In the genomic region with DNA sequence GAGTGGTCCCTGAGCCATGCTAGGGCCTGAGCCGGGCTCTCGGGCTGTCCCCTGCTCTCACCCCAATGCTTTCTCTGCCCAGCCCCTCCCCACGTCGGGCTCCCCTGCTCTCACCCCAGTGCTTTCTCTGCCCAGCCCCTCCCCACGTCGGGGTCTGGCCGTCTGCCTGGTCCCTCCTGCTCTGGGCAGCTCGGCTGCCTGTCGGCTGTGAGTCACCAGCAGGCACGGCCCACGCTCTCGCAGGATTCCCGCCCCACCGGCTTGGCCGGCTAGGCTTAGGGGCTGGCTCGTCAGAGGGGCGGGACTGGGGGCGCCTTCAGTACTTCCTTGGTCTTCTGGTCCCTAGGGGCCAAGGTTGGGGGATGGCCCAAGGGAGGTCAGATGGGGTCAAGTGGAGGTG, we compare ENCODE assay signal across 8 cellular contexts. TPM values are rescaled to one million over a fixed set of nuclear protein-coding genes. Genes with fewer than 3 reads are reported as not detected.
DNase-seq lines count a peak whose midpoint lies in the region; ATAC-seq and TF ChIP-seq lines count a peak whose summit lies in the region.

No MANE protein-coding gene starts in this region.

- H3K4me1 Mint-ChIP-seq in activated CD8-positive, alpha-beta memory T cell treated with anti-CD3 and anti-CD28 coated beads, Interleukin-2, amount 10 ng/mL, durations not matched to agents 7 days and 5 days = peaks cover 2% of the 10 kb centered on the region
- peaks cover 6% of the 10 kb centered on the region for H3K4me1 Mint-ChIP-seq in activated CD4-positive, alpha-beta T cell treated with anti-CD3 and anti-CD28 coated beads for 36 hours

- peaks cover 29% of the 10 kb centered on the region for H3K27me3 Mint-ChIP-seq in activated CD8-positive, alpha-beta memory T cell treated with anti-CD3 and anti-CD28 coated beads, Interleukin-2, amount 10 ng/mL, durations not matched to agents 7 days and 5 days
- H3K27me3 Mint-ChIP-seq in activated CD4-positive, alpha-beta T cell treated with anti-CD3 and anti-CD28 coated beads for 36 hours = peaks cover 26% of the 10 kb centered on the region

- in situ Hi-C loops in brain microvascular endothelial cell (cut with HindIII; ENCODE audit: low pct_ligation_motif_present, low sequenced_read_pairs) = no loop called here

- no peaks in the 10 kb centered on the region for H3K27me3 ChIP-seq in brain microvascular endothelial cell (replicated peaks)

- ATAC-seq in activated CD8-positive, alpha-beta memory T cell treated with anti-CD3 and anti-CD28 coated beads, Interleukin-2, amount 10 ng/mL, durations not matched to agents 7 days and 5 days = no peak
- no peak for ATAC-seq in activated CD4-positive, alpha-beta T cell treated with anti-CD3 and anti-CD28 coated beads for 36 hours

- H3K4me3 ChIP-seq in HEK293 (ENCODE audit: low read depth, low read length) = no peak overlapping the region
- H3K4me3 ChIP-seq in brain microvascular endothelial cell (ENCODE audit: low read depth, low read length) = no peak overlapping the region
- H3K4me3 ChIP-seq in skin epidermis = peak overlapping the region in 3 of 7 experiments; percentile 7 to 74 (median 9)

- H3K36me3 ChIP-seq in HEK293 (ENCODE audit: control insufficient read depth in 2 of 2, insufficient read depth in 1 of 2, low read length in 2 of 2) (no peaks in the 10 kb centered on the region), brain microvascular endothelial cell (replicated peaks) (peaks cover 10% of the 10 kb centered on the region)

- POLR2A ChIA-PET in HEK293 (lab: Yijun Ruan, JAX) (no interaction called here), HEK293T (lab: Yijun Ruan, JAX) (no interaction called here)
- POLR2A ChIA-PET in activated CD4-positive, alpha-beta T cell treated with anti-CD3 and anti-CD28 coated beads for 36 hours (lab: Charles Lee) = no interaction called here

- H3K36me3 Mint-ChIP-seq in activated CD8-positive, alpha-beta memory T cell treated with anti-CD3 and anti-CD28 coated beads, Interleukin-2, amount 10 ng/mL, durations not matched to agents 7 days and 5 days = peaks cover 1% of the 10 kb centered on the region
- H3K36me3 Mint-ChIP-seq in activated CD4-positive, alpha-beta T cell treated with anti-CD3 and anti-CD28 coated beads for 36 hours (ENCODE audit: low read depth) = peaks cover 11% of the 10 kb centered on the region

- no peaks in the 10 kb centered on the region; the same call in 1 of the 2 replicates for H3K9me3 ChIP-seq in HEK293 (ENCODE audit: control insufficient read depth, insufficient read depth, low read depth, low read length)

- H3K27ac Mint-ChIP-seq in activated CD8-positive, alpha-beta memory T cell treated with anti-CD3 and anti-CD28 coated beads, Interleukin-2, amount 10 ng/mL, durations not matched to agents 7 days and 5 days = no peak overlapping the region
- H3K27ac Mint-ChIP-seq in activated CD4-positive, alpha-beta T cell treated with anti-CD3 and anti-CD28 coated beads for 36 hours = no peak overlapping the region

- no peaks in the 10 kb centered on the region for H3K9me3 Mint-ChIP-seq in activated CD8-positive, alpha-beta memory T cell treated with anti-CD3 and anti-CD28 coated beads, Interleukin-2, amount 10 ng/mL, durations not matched to agents 7 days and 5 days (ENCODE audit: low read depth)
- H3K9me3 Mint-ChIP-seq in activated CD4-positive, alpha-beta T cell treated with anti-CD3 and anti-CD28 coated beads for 36 hours (ENCODE audit: low read depth) = peaks cover 9% of the 10 kb centered on the region

- CTCF ChIA-PET in HEK293 (lab: Yijun Ruan, JAX) = interaction anchor here (0.6 kb wide), 1 partner anchor 49 kb away, joined by 3 read pairs; no protein-coding TSS in a partner anchor
- CTCF ChIA-PET in activated CD8-positive, alpha-beta memory T cell treated with anti-CD3 and anti-CD28 coated beads, Interleukin-2, amount 10 ng/mL, durations not matched to agents 7 days and 5 days (lab: Charles Lee) = no interaction called here
- CTCF ChIA-PET in HEK293T (lab: Yijun Ruan, JAX) = no interaction called here
- CTCF ChIA-PET in activated CD4-positive, alpha-beta T cell treated with anti-CD3 and anti-CD28 coated beads for 36 hours (lab: Charles Lee) = no interaction called here

- no peaks in the 10 kb centered on the region for H3K4me1 ChIP-seq in HEK293 (ENCODE audit: control insufficient read depth, insufficient read depth, low read length)

- H3K4me3 Mint-ChIP-seq in activated CD8-positive, alpha-beta memory T cell treated with anti-CD3 and anti-CD28 coated beads, Interleukin-2, amount 10 ng/mL, durations not matched to agents 7 days and 5 days = no peak overlapping the region
- H3K4me3 Mint-ChIP-seq in activated CD4-positive, alpha-beta T cell treated with anti-CD3 and anti-CD28 coated beads for 36 hours = no peak overlapping the region

- DNase-seq in brain microvascular endothelial cell (peak; percentile 56), hypothalamus (lab: John Stamatoyannopoulos, UW) (peak in 40 of 51 donors; percentile 21 to 84 (median 60)), HEK293T (ENCODE audit: extremely low spot score) (no peak)
- DNase-seq in activated CD8-positive, alpha-beta memory T cell treated with anti-CD3 and anti-CD28 coated beads, Interleukin-2, amount 10 ng/mL, durations not matched to agents 7 days and 5 days = no peak
- no peak for DNase-seq in activated CD4-positive, alpha-beta T cell treated with anti-CD3 and anti-CD28 coated beads for 36 hours
- DNase-seq in activated CD4-positive, alpha-beta T cell treated with anti-CD3 and anti-CD28 coated beads for 1 hour = no peak

- H3K27ac ChIP-seq in HEK293 (ENCODE audit: extremely low read depth, low read depth, low read length) = no peak overlapping the region
- H3K27ac ChIP-seq in brain microvascular endothelial cell = no peak overlapping the region
- peak overlapping the region in 12 of 21 experiments; percentile 3 to 94 (median 54) for H3K27ac ChIP-seq in skin epidermis

- TF ChIP-seq CTCF in HEK293 (tag by site-specific recombination; IDR thresholded peaks at IDR 0.05) (no peak), brain microvascular endothelial cell (IDR thresholded peaks at IDR 0.05; ENCODE audit: low read depth, low read length, missing control alignments) (no peak)

- intact Hi-C loops in activated CD4-positive, alpha-beta T cell treated with anti-CD3 and anti-CD28 coated beads for 36 hours (cut with DNase I, micrococcal nuclease) = no loop called here

TF ChIP-seq in HEK293, 187 proteins besides CTCF, POLR2A, EP300 and RAD21 (continues in another document):
- TF ChIP-seq ZFHX2 (tag by site-specific recombination; conservative IDR thresholded peaks at IDR 0.05) (peak; percentile 62), SP7 (tag by site-specific recombination; IDR thresholded peaks at IDR 0.05) (0 out of 2 replicates have a peak, but pooled peaks have one; percentile 26), KLF1 (tag by site-specific recombination; IDR thresholded peaks at IDR 0.05) (0 out of 2 replicates have a peak, but pooled peaks have one; percentile 15), ZNF16 (tag by site-specific recombination; IDR thresholded peaks at IDR 0.05; ENCODE audit: low read depth) (no peak), SP2 (tag by site-specific recombination; IDR thresholded peaks at IDR 0.05) (peak; percentile 63), GLIS2 (tag by site-specific recombination; IDR thresholded peaks at IDR 0.05) (0 out of 2 replicates have a peak, but pooled peaks have one; percentile 23)

TF ChIP-seq in HEK293T, 16 proteins besides CTCF, POLR2A, EP300 and RAD21:
- no peak for TF ChIP-seq ELF4 (IDR thresholded peaks at IDR 0.05)
- no peak for TF ChIP-seq LEF1 (IDR thresholded peaks at IDR 0.05; ENCODE audit: borderline replicate concordance)
- TF ChIP-seq FOXK2 (IDR thresholded peaks at IDR 0.05) = no peak
- no peak for TF ChIP-seq CTBP1 (IDR thresholded peaks at IDR 0.05; ENCODE audit: borderline replicate concordance)
TF ChIP-seq in HEK293T: peak in this region for 0.

RNA-seq across cellular contexts. Expression of a gene that starts 3.3 kb away (rescaled TPM):
- not detected for total RNA-seq in activated CD8-positive, alpha-beta memory T cell treated with anti-CD3 and anti-CD28 coated beads, Interleukin-2, amount 10 ng/mL, durations not matched to agents 7 days and 5 days
- under 1 TPM; 0.09 to 0.64 TPM for total RNA-seq in activated CD4-positive, alpha-beta T cell treated with anti-CD3 and anti-CD28 coated beads for 36 hours

RNA-seq across cellular contexts. Expression of a gene that starts 53.4 kb away (rescaled TPM):
- total RNA-seq in activated CD8-positive, alpha-beta memory T cell treated with anti-CD3 and anti-CD28 coated beads, Interleukin-2, amount 10 ng/mL, durations not matched to agents 7 days and 5 days = 100 to 1,000 TPM; 108 to 130 TPM
- 100 to 1,000 TPM in 1 of 2 experiments, 10 to 100 TPM in 1; 93.5 to 123 TPM for total RNA-seq in activated CD4-positive, alpha-beta T cell treated with anti-CD3 and anti-CD28 coated beads for 36 hours

Comparison
In these comparisons a context has a peak if more than half of its experiments do, and no peak if none do; other contexts are left out.
1. H3K27ac ChIP-seq: peak in skin epidermis (12 of 21); none in HEK293 (single experiment) and brain microvascular endothelial cell (single experiment).
2. DNase-seq: peak in brain microvascular endothelial cell (single experiment) and hypothalamus (40 of 51); none in activated CD8-positive, alpha-beta memory T cell treated with anti-CD3 and anti-CD28 coated beads, Interleukin-2, amount 10 ng/mL, durations not matched to agents 7 days and 5 days (single experiment), HEK293T (single experiment), activated CD4-positive, alpha-beta T cell treated with anti-CD3 and anti-CD28 coated beads for 36 hours (single experiment) and activated CD4-positive, alpha-beta T cell treated with anti-CD3 and anti-CD28 coated beads for 1 hour (single experiment).